In genomic region chr19:6772028-6772865, GRCh38 we compare ENCODE assay signal across 9 cellular contexts. TPM values are rescaled to one million over a fixed set of nuclear protein-coding genes. Genes with fewer than 3 reads are reported as not detected.
DNase-seq lines count a peak whose midpoint lies in the region; ATAC-seq and TF ChIP-seq lines count a peak whose summit lies in the region.
"Had no signal": no experiment of that assay in that cellular context is flagged by ENCODE, and none has a peak within 500 bp of the region (broad histone marks: within the 10 kb centered on the region; RNA-seq: fewer than 3 reads in every experiment).

VAV1 (plus strand) TSS chr19:6772708; CDS start chr19:6772808, 100 bp downstream.

- ATAC-seq in T-cell (replicated peaks in 1 of 4) = peak; percentile 50 to 79 (median 76)

- H3K9me3 Mint-ChIP-seq in CD14-positive monocyte (peaks cover 0 to 6% (median 2%) of the 10 kb centered on the region in 7 donors), T-cell (no peaks in the 10 kb centered on the region)

- H3K4me1 Mint-ChIP-seq in CD14-positive monocyte = peaks cover 62% of the 10 kb centered on the region
- peaks cover 40 to 55% (median 54%) of the 10 kb centered on the region in 3 donors for H3K4me1 Mint-ChIP-seq in T-cell

- H3K4me3 ChIP-seq in HFF-Myc (replicated peaks; ENCODE audit: low read depth, low read length) = no peak within 1 kb of the TSS

- H3K27me3 Mint-ChIP-seq in CD14-positive monocyte (ENCODE audit: low read depth in 3 of 3) (peaks cover 2 to 5% (median 3%) of the 10 kb centered on the region in 3 donors), T-cell (no peaks in the 10 kb centered on the region)

- intact Hi-C loops in CD14-positive monocyte (cut with micrococcal nuclease) = loop anchor here in 1 of 2 donors (2.0 to 5.0 kb wide), 3 partner anchors 31 to 90 kb away; partner anchors contain the start of gene TRIP10

- H3K36me3 Mint-ChIP-seq in CD14-positive monocyte = peaks cover 19 to 22% of the 10 kb centered on the region in 2 donors
- H3K36me3 Mint-ChIP-seq in T-cell = peaks cover 24% of the 10 kb centered on the region

- DNase-seq in CD14-positive monocyte (ENCODE audit: low spot score) = peak; percentile 90
- DNase-seq in HFF-Myc (ENCODE audit: extremely low read depth, low read depth) = no peak
- peak; percentile 69 to 89 (median 82) for DNase-seq in T-cell
- DNase-seq in activated naive CD4-positive, alpha-beta T cell treated with anti-CD3 and anti-CD28 coated beads, Interleukin-2, amount 50 U/mL, for 16 hours = peak; percentile 77
- peak; percentile 68 for DNase-seq in medulla oblongata (ENCODE audit: extremely low spot score)
- peak; percentile 85 for DNase-seq in stimulated activated CD8-positive, alpha-beta memory T cell treated with anti-CD3 and anti-CD28 coated beads, Interleukin-4, amount 100 ng/mL, for 48 hours
- no peak for DNase-seq in NCI-H1930 (lab: John Stamatoyannopoulos, UW)
- no peak for DNase-seq in NCI-H510A (lab: John Stamatoyannopoulos, UW)

- POLR2A ChIA-PET in T-cell (lab: Charles Lee) = interaction anchor here (0.6 to 1.0 kb wide), 8 partner anchors 28 to 1149 kb away, joined by 3 to 13 read pairs (median 6); partner anchors contain the start of gene ZNF557 (in 1 of the 2)

- CTCF ChIA-PET in T-cell (lab: Charles Lee) = interaction anchor here in 1 of 2 donors (0.6 to 2.1 kb wide), 7 partner anchors 35 to 645 kb away, joined by 3 to 7 read pairs (median 4); partner anchors contain the start of gene GPR108

- peak within 1 kb of the TSS; percentile 97 to 98 for H3K4me3 Mint-ChIP-seq in CD14-positive monocyte
- H3K4me3 Mint-ChIP-seq in T-cell = peak within 1 kb of the TSS; percentile 90 to 97 (median 94)

- H3K27ac Mint-ChIP-seq in CD14-positive monocyte (peak within 1 kb of the TSS; percentile 86 to 96 (median 94)), T-cell (peak within 1 kb of the TSS; percentile 89 to 91)

- TF ChIP-seq CTCF in CD14-positive monocyte (IDR thresholded peaks at IDR 0.05) (peak; percentile 67), HFF-Myc (IDR thresholded peaks at IDR 0.05; ENCODE audit: low read depth, low read length, missing control alignments) (peak; percentile 14)

RNA-seq across cellular contexts. Expression of gene VAV1, which starts in this region (rescaled TPM):
- 10 to 100 TPM; 21.3 to 30.2 TPM for polyA plus RNA-seq in CD14-positive monocyte
- total RNA-seq in T-cell = 100 to 1,000 TPM in 2 of 5 donors, 10 to 100 TPM in 3; 82.5 to 114 (median 92.2) TPM
- total RNA-seq: endothelial cell of umbilical vein had no signal
- polyA plus RNA-seq: endothelial cell of umbilical vein had no signal

Comparison
In these comparisons a context has a peak if more than half of its experiments do, and no peak if none do; other contexts are left out.
1. DNase-seq: peak in CD14-positive monocyte (single experiment), T-cell (34 of 34), activated naive CD4-positive, alpha-beta T cell treated with anti-CD3 and anti-CD28 coated beads, Interleukin-2, amount 50 U/mL, for 16 hours (single experiment), medulla oblongata (single experiment) and stimulated activated CD8-positive, alpha-beta memory T cell treated with anti-CD3 and anti-CD28 coated beads, Interleukin-4, amount 100 ng/mL, for 48 hours (single experiment); none in HFF-Myc (single experiment), NCI-H1930 (0 of 2) and NCI-H510A (single experiment).